13 cellular contexts compared by ENCODE assay signal in genomic region chr10:28558923-28559508, GRCh38. TPM values are rescaled to one million over a fixed set of nuclear protein-coding genes. Genes with fewer than 3 reads are reported as not detected.
A peak's percentile ranks its signal among the peaks of the same experiment; 100 is the strongest.
DNase-seq lines count a peak whose midpoint lies in the region; ATAC-seq lines count a peak whose summit lies in the region.
"Had no signal": no experiment of that assay in that cellular context is flagged by ENCODE, and none has a peak within 500 bp of the region (broad histone marks: within the 10 kb centered on the region; RNA-seq: fewer than 3 reads in every experiment).

No MANE protein-coding gene starts in this region.

- peaks cover 36% of the 10 kb centered on the region for H3K4me1 Mint-ChIP-seq in activated T-cell treated with anti-CD3 and anti-CD28 coated beads, Interleukin-2, amount 50 U/mL, for 72 hours (ENCODE audit: low read depth)
- peaks cover 82% of the 10 kb centered on the region for H3K4me1 Mint-ChIP-seq in activated T-cell treated with anti-CD3 and anti-CD28 coated beads, Interleukin-2, amount 50 U/mL, for 4 hours (ENCODE audit: low read depth)
- peaks cover 49% of the 10 kb centered on the region for H3K4me1 Mint-ChIP-seq in activated T-helper 1 cell treated with anti-CD3 and anti-CD28 coated beads, Interleukin-12 subunit alpha, Interleukin-12 subunit beta, Interleukin-2, Interleukin-4 antibody, amounts not matched to agents 30 ng/mL and 10 ng/mL and 1 ng/mL, durations not matched to agents 14 hours and 24 hours and 36 hours (ENCODE audit: low read depth)

- no peak for ATAC-seq in activated T-cell treated with anti-CD3 and anti-CD28 coated beads, Interleukin-2, amount 50 U/mL, for 72 hours (replicated peaks in 1 of 2)
- ATAC-seq in activated T-cell treated with anti-CD3 and anti-CD28 coated beads, Interleukin-2, amount 50 U/mL, for 4 hours: no peak
- ATAC-seq in left colon: peak; percentile 94
- no peak for ATAC-seq in GM21717 (IDR thresholded peaks at IDR 0.05; ENCODE audit: unreplicated experiment)

- no peaks in the 10 kb centered on the region for H3K27me3 Mint-ChIP-seq in activated T-cell treated with anti-CD3 and anti-CD28 coated beads, Interleukin-2, amount 50 U/mL, for 72 hours (ENCODE audit: low read depth)
- no peaks in the 10 kb centered on the region for H3K27me3 Mint-ChIP-seq in activated T-cell treated with anti-CD3 and anti-CD28 coated beads, Interleukin-2, amount 50 U/mL, for 4 hours (ENCODE audit: low read depth)
- no peaks in the 10 kb centered on the region for H3K27me3 Mint-ChIP-seq in activated T-helper 1 cell treated with anti-CD3 and anti-CD28 coated beads, Interleukin-12 subunit alpha, Interleukin-12 subunit beta, Interleukin-2, Interleukin-4 antibody, amounts not matched to agents 30 ng/mL and 10 ng/mL and 1 ng/mL, durations not matched to agents 14 hours and 24 hours and 36 hours (ENCODE audit: insufficient read depth)

- H3K9me3 Mint-ChIP-seq in activated T-cell treated with anti-CD3 and anti-CD28 coated beads, Interleukin-2, amount 50 U/mL, for 72 hours: peaks cover 0 to 1% of the 10 kb centered on the region in 2 donors
- H3K9me3 Mint-ChIP-seq in activated T-cell treated with anti-CD3 and anti-CD28 coated beads, Interleukin-2, amount 50 U/mL, for 4 hours: no peaks in the 10 kb centered on the region
- no peaks in the 10 kb centered on the region for H3K9me3 Mint-ChIP-seq in activated T-helper 1 cell treated with anti-CD3 and anti-CD28 coated beads, Interleukin-12 subunit alpha, Interleukin-12 subunit beta, Interleukin-2, Interleukin-4 antibody, amounts not matched to agents 30 ng/mL and 10 ng/mL and 1 ng/mL, durations not matched to agents 14 hours and 24 hours and 36 hours

- intact Hi-C loops in activated T-helper 1 cell treated with anti-CD3 and anti-CD28 coated beads, Interleukin-12 subunit alpha, Interleukin-12 subunit beta, Interleukin-2, Interleukin-4 antibody, amounts not matched to agents 30 ng/mL and 10 ng/mL and 1 ng/mL, durations not matched to agents 14 hours and 24 hours and 36 hours (cut with micrococcal nuclease): no loop called here
- intact Hi-C loops in left colon (cut with DNase I, micrococcal nuclease): no loop called here

- H3K4me3 Mint-ChIP-seq in activated T-cell treated with anti-CD3 and anti-CD28 coated beads, Interleukin-2, amount 50 U/mL, for 72 hours: no peak overlapping the region
- H3K4me3 Mint-ChIP-seq in activated T-cell treated with anti-CD3 and anti-CD28 coated beads, Interleukin-2, amount 50 U/mL, for 4 hours: no peak overlapping the region
- H3K4me3 Mint-ChIP-seq in activated T-helper 1 cell treated with anti-CD3 and anti-CD28 coated beads, Interleukin-12 subunit alpha, Interleukin-12 subunit beta, Interleukin-2, Interleukin-4 antibody, amounts not matched to agents 30 ng/mL and 10 ng/mL and 1 ng/mL, durations not matched to agents 14 hours and 24 hours and 36 hours: no peak overlapping the region

- no peak for DNase-seq in activated T-cell treated with anti-CD3 and anti-CD28 coated beads, Interleukin-2, amount 50 U/mL, for 72 hours
- no peak for DNase-seq in activated T-cell treated with anti-CD3 and anti-CD28 coated beads, Interleukin-2, amount 50 U/mL, for 4 hours
- no peak for DNase-seq in activated T-helper 1 cell treated with anti-CD3 and anti-CD28 coated beads, Interleukin-12 subunit alpha, Interleukin-12 subunit beta, Interleukin-2, Interleukin-4 antibody, amounts not matched to agents 30 ng/mL and 10 ng/mL and 1 ng/mL, durations not matched to agents 14 hours and 24 hours and 36 hours (ENCODE audit: low spot score)
- DNase-seq in left colon (no peak), retina (peak; percentile 11), NCI-H82 (lab: John Stamatoyannopoulos, UW) (no peak)
- no peak for DNase-seq in activated CD8-positive, alpha-beta memory T cell treated with anti-CD3 and anti-CD28 coated beads, Interleukin-2, amount 50 U/mL, for 48 hours
- DNase-seq: brain microvascular endothelial cell, DMS79 treated with DMSO at 0.1 percent for 48 hours, NCI-H1105 treated with DMSO at 0.1 percent for 48 hours, T-helper 9 cell, testis had no signal

- peaks cover 16 to 53% of the 10 kb centered on the region in 2 donors for H3K36me3 Mint-ChIP-seq in activated T-cell treated with anti-CD3 and anti-CD28 coated beads, Interleukin-2, amount 50 U/mL, for 72 hours (ENCODE audit: insufficient read depth in 2 of 2)
- H3K36me3 Mint-ChIP-seq in activated T-cell treated with anti-CD3 and anti-CD28 coated beads, Interleukin-2, amount 50 U/mL, for 4 hours (ENCODE audit: insufficient read depth): peaks cover 55% of the 10 kb centered on the region
- peaks cover 53% of the 10 kb centered on the region for H3K36me3 Mint-ChIP-seq in activated T-helper 1 cell treated with anti-CD3 and anti-CD28 coated beads, Interleukin-12 subunit alpha, Interleukin-12 subunit beta, Interleukin-2, Interleukin-4 antibody, amounts not matched to agents 30 ng/mL and 10 ng/mL and 1 ng/mL, durations not matched to agents 14 hours and 24 hours and 36 hours (ENCODE audit: low read depth)

- H3K27ac Mint-ChIP-seq in activated T-cell treated with anti-CD3 and anti-CD28 coated beads, Interleukin-2, amount 50 U/mL, for 72 hours: peak overlapping the region; percentile 5
- H3K27ac Mint-ChIP-seq in activated T-helper 1 cell treated with anti-CD3 and anti-CD28 coated beads, Interleukin-12 subunit alpha, Interleukin-12 subunit beta, Interleukin-2, Interleukin-4 antibody, amounts not matched to agents 30 ng/mL and 10 ng/mL and 1 ng/mL, durations not matched to agents 14 hours and 24 hours and 36 hours: peak overlapping the region; percentile 4

RNA-seq across cellular contexts. Expression of gene WAC, which starts 26.1 kb away (rescaled TPM):
- total RNA-seq in activated T-cell treated with anti-CD3 and anti-CD28 coated beads, Interleukin-2, amount 50 U/mL, for 72 hours: 100 to 1,000 TPM; 173 to 194 TPM
- 100 to 1,000 TPM; 105 to 122 (median 116) TPM for total RNA-seq in activated T-cell treated with anti-CD3 and anti-CD28 coated beads, Interleukin-2, amount 50 U/mL, for 4 hours
- 130 and 135 TPM in 2 replicates for total RNA-seq in activated T-helper 1 cell treated with anti-CD3 and anti-CD28 coated beads, Interleukin-12 subunit alpha, Interleukin-12 subunit beta, Interleukin-2, Interleukin-4 antibody, amounts not matched to agents 30 ng/mL and 10 ng/mL and 1 ng/mL, durations not matched to agents 14 hours and 24 hours and 36 hours
- total RNA-seq in left colon: 100 to 1,000 TPM in 1 of 2 donors, 10 to 100 TPM in 1; 96.9 to 112 TPM
